Comparison of ENCODE assay signal across 10 cellular contexts in genomic region chr1:42945171-42945570, GRCh38. TPM values are rescaled to one million over a fixed set of nuclear protein-coding genes. Genes with fewer than 3 reads are reported as not detected.
A peak's percentile ranks its signal among the peaks of the same experiment; 100 is the strongest.
DNase-seq lines count a peak whose midpoint lies in the region; ATAC-seq and TF ChIP-seq lines count a peak whose summit lies in the region.
"Had no signal": no experiment of that assay in that cellular context is flagged by ENCODE, and none has a peak within 500 bp of the region (broad histone marks: within the 10 kb centered on the region; RNA-seq: fewer than 3 reads in every experiment).

No MANE protein-coding gene starts in this region.

- POLR2A ChIA-PET in activated CD4-positive, alpha-beta T cell treated with anti-CD3 and anti-CD28 coated beads for 36 hours (lab: Charles Lee), result interaction anchor here (2.2 kb wide), 1 partner anchor 9 kb away, joined by 10 read pairs; no protein-coding TSS in a partner anchor
- POLR2A ChIA-PET in RWPE1 (lab: Yijun Ruan, JAX; ENCODE audit: low non-redundant PET), result interaction anchor here (0.6 kb wide), 1 partner anchor 17 kb away, joined by 3 read pairs; no protein-coding TSS in a partner anchor

- CTCF ChIA-PET in activated CD4-positive, alpha-beta T cell treated with anti-CD3 and anti-CD28 coated beads for 36 hours (lab: Charles Lee), result interaction anchor here (1.2 kb wide), 1 partner anchor 10 kb away, joined by 4 read pairs; no protein-coding TSS in a partner anchor
- CTCF ChIA-PET in RWPE1 (lab: Yijun Ruan, JAX), result interaction anchor here (0.9 kb wide), 1 partner anchor 128 kb away, joined by 3 read pairs; no protein-coding TSS in a partner anchor

- no peak for TF ChIP-seq CTCF in RWPE1 (conservative IDR thresholded peaks at IDR 0.05; ENCODE audit: low read depth)
- no peak for TF ChIP-seq CTCF in epithelial cell of esophagus (IDR thresholded peaks at IDR 0.05; ENCODE audit: insufficient read depth, low read depth, low read length, missing control alignments)

- H3K27ac Mint-ChIP-seq in activated CD4-positive, alpha-beta T cell treated with anti-CD3 and anti-CD28 coated beads for 36 hours, result peak overlapping the region; percentile 63
- H3K27ac Mint-ChIP-seq in stimulated activated naive CD8-positive, alpha-beta T cell treated with anti-CD3 and anti-CD28 coated beads, Interleukin-15, Interleukin-2, amounts not matched to agents 100 ng/mL and 50 ng/mL, for 24 hours, result peak overlapping the region; percentile 71

- no peak overlapping the region for H3K4me3 Mint-ChIP-seq in activated CD4-positive, alpha-beta T cell treated with anti-CD3 and anti-CD28 coated beads for 36 hours
- H3K4me3 Mint-ChIP-seq in stimulated activated naive CD8-positive, alpha-beta T cell treated with anti-CD3 and anti-CD28 coated beads, Interleukin-15, Interleukin-2, amounts not matched to agents 100 ng/mL and 50 ng/mL, for 24 hours, result peak overlapping the region; percentile 51

- H3K9me3 Mint-ChIP-seq in activated CD4-positive, alpha-beta T cell treated with anti-CD3 and anti-CD28 coated beads for 36 hours (ENCODE audit: low read depth), result no peaks in the 10 kb centered on the region
- H3K9me3 Mint-ChIP-seq in stimulated activated naive CD8-positive, alpha-beta T cell treated with anti-CD3 and anti-CD28 coated beads, Interleukin-15, Interleukin-2, amounts not matched to agents 100 ng/mL and 50 ng/mL, for 24 hours, result no peaks in the 10 kb centered on the region

- peak; percentile 56 for ATAC-seq in activated CD4-positive, alpha-beta T cell treated with anti-CD3 and anti-CD28 coated beads for 36 hours
- no peak for ATAC-seq in GM21447 (IDR thresholded peaks at IDR 0.05; ENCODE audit: unreplicated experiment)

- H3K27ac ChIP-seq in RWPE1, result peak overlapping the region; percentile 97
- H3K27ac ChIP-seq: SJSA1 had no signal

- DNase-seq in activated CD4-positive, alpha-beta T cell treated with anti-CD3 and anti-CD28 coated beads for 36 hours, result no peak
- no peak for DNase-seq in activated CD4-positive, alpha-beta T cell treated with anti-CD3 and anti-CD28 coated beads, Interleukin-2, amount 50 U/mL, for 1 hour
- no peak for DNase-seq in RWPE1 (ENCODE audit: low spot score)
- DNase-seq in epithelial cell of esophagus (ENCODE audit: low read depth), result no peak
- no peak for DNase-seq in SIG-M5 treated with dmso at 0.1 percent for 504 hours (lab: John Stamatoyannopoulos, UW; ENCODE audit: unreplicated experiment)
- DNase-seq in NCI-H226, result no peak
- DNase-seq: NCI-H1417 treated with DMSO at 0.1 percent for 48 hours had no signal

- no peaks in the 10 kb centered on the region for H3K27me3 Mint-ChIP-seq in activated CD4-positive, alpha-beta T cell treated with anti-CD3 and anti-CD28 coated beads for 36 hours
- no peaks in the 10 kb centered on the region for H3K27me3 Mint-ChIP-seq in stimulated activated naive CD8-positive, alpha-beta T cell treated with anti-CD3 and anti-CD28 coated beads, Interleukin-15, Interleukin-2, amounts not matched to agents 100 ng/mL and 50 ng/mL, for 24 hours

- intact Hi-C loops in activated CD4-positive, alpha-beta T cell treated with anti-CD3 and anti-CD28 coated beads for 36 hours (cut with DNase I, micrococcal nuclease), result no loop called here

- H3K36me3 Mint-ChIP-seq in activated CD4-positive, alpha-beta T cell treated with anti-CD3 and anti-CD28 coated beads for 36 hours (ENCODE audit: low read depth), result peaks cover 73% of the 10 kb centered on the region
- peaks cover 83% of the 10 kb centered on the region for H3K36me3 Mint-ChIP-seq in stimulated activated naive CD8-positive, alpha-beta T cell treated with anti-CD3 and anti-CD28 coated beads, Interleukin-15, Interleukin-2, amounts not matched to agents 100 ng/mL and 50 ng/mL, for 24 hours (ENCODE audit: low read depth)

- peaks cover 92% of the 10 kb centered on the region for H3K4me1 Mint-ChIP-seq in activated CD4-positive, alpha-beta T cell treated with anti-CD3 and anti-CD28 coated beads for 36 hours
- H3K4me1 Mint-ChIP-seq in stimulated activated naive CD8-positive, alpha-beta T cell treated with anti-CD3 and anti-CD28 coated beads, Interleukin-15, Interleukin-2, amounts not matched to agents 100 ng/mL and 50 ng/mL, for 24 hours (ENCODE audit: low read depth), result peaks cover 98% of the 10 kb centered on the region

- peak overlapping the region; percentile 28 for H3K4me3 ChIP-seq in epithelial cell of esophagus (ENCODE audit: low read length)
- H3K4me3 ChIP-seq: SJSA1 had no signal

RNA-seq across cellular contexts. Expression of gene SLC2A1, which starts 13.5 kb away (rescaled TPM):
- 100 to 1,000 TPM; 115 to 125 TPM for total RNA-seq in activated CD4-positive, alpha-beta T cell treated with anti-CD3 and anti-CD28 coated beads for 36 hours
